Comparison of ENCODE assay signal across 1 cellular context in genomic region chr1:99820546-99820945, GRCh38.
TF ChIP-seq lines count a peak whose summit lies in the region.

No MANE protein-coding gene starts in this region.

TF ChIP-seq in HepG2, 621 proteins besides CTCF, POLR2A, EP300 and RAD21:
- TF ChIP-seq ZNF841 (CRISPR knock-in tag; IDR thresholded peaks at IDR 0.05; ENCODE audit: borderline replicate concordance) (no peak), SNAI1 (CRISPR knock-in tag; IDR thresholded peaks at IDR 0.05; ENCODE audit: borderline replicate concordance) (no peak), ZNF576 (CRISPR knock-in tag; IDR thresholded peaks at IDR 0.05) (no peak), PBX2 (CRISPR knock-in tag; IDR thresholded peaks at IDR 0.05) (no peak), SMAD9 (CRISPR knock-in tag; IDR thresholded peaks at IDR 0.05) (no peak), ZSCAN22 (CRISPR knock-in tag; IDR thresholded peaks at IDR 0.05) (no peak), ZNF263 (CRISPR knock-in tag; IDR thresholded peaks at IDR 0.05) (no peak), KDM2A (CRISPR knock-in tag; IDR thresholded peaks at IDR 0.05; ENCODE audit: borderline replicate concordance, low read depth) (no peak), FOSL1 (CRISPR knock-in tag; IDR thresholded peaks at IDR 0.05; ENCODE audit: borderline replicate concordance) (no peak), FUBP1 (CRISPR knock-in tag; IDR thresholded peaks at IDR 0.05; ENCODE audit: borderline replicate concordance) (no peak), AGO2 (optimal IDR thresholded peaks at IDR 0.05; ENCODE audit: low read depth, low read length) (no peak)
